8 cellular contexts compared by ENCODE assay signal in genomic region chr17:2303278-2304188, GRCh38. TPM values are rescaled to one million over a fixed set of nuclear protein-coding genes. Genes with fewer than 3 reads are reported as not detected.
A peak's percentile ranks its signal among the peaks of the same experiment; 100 is the strongest.
DNase-seq lines count a peak whose midpoint lies in the region; ATAC-seq, FAIRE-seq and TF ChIP-seq lines count a peak whose summit lies in the region.

Gene SMG6 (minus strand): TSS chr17:2303785. CDS start chr17:2303720, 65 bp downstream.
Gene SRR (plus strand): TSS chr17:2303950. CDS start chr17:2315561, 11,611 bp downstream.

- H3K36me3 Mint-ChIP-seq in WTC11, result peaks cover 16% of the 10 kb centered on the region

- peaks cover 6% of the 10 kb centered on the region; the same call in 1 of the 2 replicates for H3K9me3 Mint-ChIP-seq in WTC11

- H3K79me2 ChIP-seq in smooth muscle cell (ENCODE audit: low read depth), result peaks cover 59% of the 10 kb centered on the region

- TF ChIP-seq CTCF in A673 (conservative IDR thresholded peaks at IDR 0.05; ENCODE audit: low read depth, low read length) (no peak), WTC11 (IDR thresholded peaks at IDR 0.05) (no peak), bronchial epithelial cell (IDR thresholded peaks at IDR 0.05; ENCODE audit: insufficient read depth, low read length, severe bottlenecking) (no peak), smooth muscle cell (IDR thresholded peaks at IDR 0.05; ENCODE audit: borderline replicate concordance, insufficient read depth, poor library complexity, severe bottlenecking) (no peak)

- H3K9me3 ChIP-seq in A673 (ENCODE audit: low read depth, low read length, poor library complexity, severe bottlenecking) (no peaks in the 10 kb centered on the region), smooth muscle cell (replicated peaks; ENCODE audit: low read depth) (no peaks in the 10 kb centered on the region)

- H3K4me1 ChIP-seq in A673 (ENCODE audit: insufficient read depth, low read length, poor library complexity, severe bottlenecking) (peaks cover 5% of the 10 kb centered on the region), smooth muscle cell (ENCODE audit: low read depth) (peaks cover 6% of the 10 kb centered on the region)

- peak within 1 kb of the TSS; percentile 86 for H3K4me3 Mint-ChIP-seq in WTC11

- H3K36me3 ChIP-seq in A673 (ENCODE audit: insufficient read depth, low read length, poor library complexity, severe bottlenecking) (peaks cover 17% of the 10 kb centered on the region), bronchial epithelial cell (ENCODE audit: control insufficient read depth, insufficient read depth, low read length) (peaks cover 8% of the 10 kb centered on the region), smooth muscle cell (ENCODE audit: low read depth) (peaks cover 4% of the 10 kb centered on the region)

- no peak for FAIRE-seq in bronchial epithelial cell (lab: Jason Lieb, UNC)

- ATAC-seq in HG03064 (IDR thresholded peaks at IDR 0.05; ENCODE audit: low read depth, unreplicated experiment) (peak; percentile 73), WTC11 (peak; percentile 93)

- peaks cover 25% of the 10 kb centered on the region for H4K20me1 ChIP-seq in smooth muscle cell (ENCODE audit: low read depth)

- peak within 1 kb of the TSS; percentile 94 for H2AFZ ChIP-seq in smooth muscle cell (ENCODE audit: low read depth)

- peak; percentile 96 for DNase-seq in A673 (ENCODE audit: low spot score)
- DNase-seq in NCI-H2196 (lab: John Stamatoyannopoulos, UW; ENCODE audit: unreplicated experiment), result peak; percentile 76
- peak; percentile 92 for DNase-seq in WTC11 (ENCODE audit: low spot score)
- peak; percentile 57 for DNase-seq in bronchial epithelial cell (ENCODE audit: low read depth)
- peak; percentile 99 for DNase-seq in iPS-NIHi11 (ENCODE audit: low spot score)
- peak; percentile 87 for DNase-seq in smooth muscle cell (lab: John Stamatoyannopoulos, UW; ENCODE audit: unreplicated experiment)

- peak within 1 kb of the TSS; percentile 95 for H3K4me2 ChIP-seq in smooth muscle cell

- H3K27ac ChIP-seq in A673 (ENCODE audit: low read depth, low read length, poor library complexity, severe bottlenecking) (peak within 1 kb of the TSS; percentile 93), smooth muscle cell (ENCODE audit: low read depth) (peak within 1 kb of the TSS; percentile 86)

- H3K27me3 Mint-ChIP-seq in WTC11 (ENCODE audit: low read depth), result peaks cover 4% of the 10 kb centered on the region

- no TSS peak for BruUV-seq in A673 (replicated peaks; lab: Mats Ljungman, UMichigan)

- WGBS in smooth muscle cell (ENCODE audit: low lambda C conversion rate), result 3% methylated on average over 38 of the region's 100 CpGs

- CTCF ChIA-PET in A673 (lab: Charles Lee) (interaction anchor here (0.6 to 0.9 kb wide), 2 partner anchors 249 to 787 kb away, joined by 3 to 5 read pairs; partner anchors contain the start of gene INPP5K), WTC11 (lab: Charles Lee) (interaction anchor here (0.6 to 2.5 kb wide), 16 partner anchors 9 to 1245 kb away, joined by 3 to 13 read pairs (median 3); partner anchors contain the start of genes HIC1, SGSM2 and TSR1)

- H3K9ac ChIP-seq in smooth muscle cell (ENCODE audit: low read depth), result peak within 1 kb of the TSS; percentile 89

- peaks cover 11% of the 10 kb centered on the region for H3K4me1 Mint-ChIP-seq in WTC11

- H3K4me3 ChIP-seq in A673 (ENCODE audit: low read depth, low read length, poor library complexity, severe bottlenecking) (peak within 1 kb of the TSS; percentile 94), bronchial epithelial cell (ENCODE audit: low read depth, low read length) (peak within 1 kb of the TSS; percentile 91), smooth muscle cell (peak within 1 kb of the TSS; percentile 96)

- peak; percentile 74 for TF ChIP-seq POLR2A in GM18526 (IDR thresholded peaks at IDR 0.05; ENCODE audit: extremely low read depth, insufficient read length)

- intact Hi-C loops in A673 (cut with micrococcal nuclease; ENCODE audit: unreplicated experiment), result no loop called here

- POLR2A ChIA-PET in A673 (lab: Charles Lee; ENCODE audit: low non-redundant PET), result interaction anchor here (0.6 to 0.7 kb wide), 3 partner anchors 193 to 506 kb away, joined by 3 to 13 read pairs (median 6); no protein-coding TSS in a partner anchor
- POLR2A ChIA-PET in WTC11 (lab: Charles Lee), result interaction anchor here (0.6 to 1.9 kb wide), 6 partner anchors 14 to 587 kb away, joined by 3 to 7 read pairs (median 5); partner anchors contain the start of gene TSR1

- peak within 1 kb of the TSS; percentile 74 for H3K27ac Mint-ChIP-seq in WTC11

- H3F3A ChIP-seq in smooth muscle cell (ENCODE audit: low read depth), result no peaks in the 10 kb centered on the region

- no peaks in the 10 kb centered on the region for H3K27me3 ChIP-seq in A673 (replicated peaks; ENCODE audit: insufficient read depth, low read depth, low read length, poor library complexity)
- no peaks in the 10 kb centered on the region for H3K27me3 ChIP-seq in bronchial epithelial cell (ENCODE audit: control insufficient read depth, insufficient read depth, low read length)
- H3K27me3 ChIP-seq in smooth muscle cell (ENCODE audit: low read depth), result no peaks in the 10 kb centered on the region

TF ChIP-seq in WTC11, 78 proteins besides CTCF, POLR2A, EP300 and RAD21 (continues in another document):
- TF ChIP-seq KAT7 (CRISPR knock-in tag; IDR thresholded peaks at IDR 0.05; ENCODE audit: borderline replicate concordance) (0 out of 2 replicates have a peak, but pooled peaks have one; percentile 73), ZNF263 (CRISPR knock-in tag; IDR thresholded peaks at IDR 0.05; ENCODE audit: low read depth) (0 out of 2 replicates have a peak, but pooled peaks have one; percentile 13), NFATC4 (CRISPR knock-in tag; IDR thresholded peaks at IDR 0.05) (no peak), MXD4 (CRISPR knock-in tag; IDR thresholded peaks at IDR 0.05; ENCODE audit: borderline replicate concordance) (no peak), EMX1 (CRISPR knock-in tag; IDR thresholded peaks at IDR 0.05) (0 out of 2 replicates have a peak, but pooled peaks have one; percentile 22), ATF1 (CRISPR knock-in tag; IDR thresholded peaks at IDR 0.05) (no peak), MYBL2 (CRISPR knock-in tag; IDR thresholded peaks at IDR 0.05) (peak; percentile 69; the same call in 1 of the 2 replicates), ZNF121 (CRISPR knock-in tag; IDR thresholded peaks at IDR 0.05) (peak; percentile 44; the same call in 1 of the 2 replicates), TCF7 (CRISPR knock-in tag; IDR thresholded peaks at IDR 0.05; ENCODE audit: low read depth) (0 out of 2 replicates have a peak, but pooled peaks have one; percentile 42), GRHL2 (CRISPR knock-in tag; IDR thresholded peaks at IDR 0.05; ENCODE audit: insufficient replicate concordance, severe bottlenecking) (no peak), ETV6 (CRISPR knock-in tag; IDR thresholded peaks at IDR 0.05) (0 out of 2 replicates have a peak, but pooled peaks have one; percentile 25), ZNF281 (CRISPR knock-in tag; IDR thresholded peaks at IDR 0.05) (0 out of 2 replicates have a peak, but pooled peaks have one; percentile 47), SMAD3 (CRISPR knock-in tag; IDR thresholded peaks at IDR 0.05; ENCODE audit: borderline replicate concordance) (0 out of 2 replicates have a peak, but pooled peaks have one; percentile 26), FOXP1 (CRISPR knock-in tag; IDR thresholded peaks at IDR 0.05; ENCODE audit: borderline replicate concordance) (peak; percentile 83), CREB1 (CRISPR knock-in tag; IDR thresholded peaks at IDR 0.05) (peak; percentile 56; the same call in 1 of the 2 replicates)

RNA-seq across cellular contexts. Expression of gene SMG6, which starts in this region (rescaled TPM):
- total RNA-seq in A673 (2021), result 36.1 and 38.4 TPM in 2 replicates
- total RNA-seq in WTC11 (2021), result 25.6 to 27.2 TPM (median 25.9 TPM) in 3 replicates
- total RNA-seq in bronchial epithelial cell, result 9.2 and 13.4 TPM in 2 replicates
- 11.2 and 21.4 TPM in 2 replicates for total RNA-seq in smooth muscle cell
- 10.6 and 13.1 TPM in 2 replicates for polyA plus RNA-seq in smooth muscle cell

RNA-seq across cellular contexts. Expression of gene SRR, which starts in this region (rescaled TPM):
- total RNA-seq in A673 (2021) (37.9 and 51.0 TPM in 2 replicates), WTC11 (2021) (4.6 to 6.9 TPM (median 5.1 TPM) in 3 replicates), bronchial epithelial cell (10.5 and 13.1 TPM in 2 replicates), smooth muscle cell (7.8 and 35.2 TPM in 2 replicates)
- 11.3 and 14.3 TPM in 2 replicates for polyA plus RNA-seq in smooth muscle cell

Comparison
In these comparisons a context has a peak if more than half of its experiments do, and no peak if none do; other contexts are left out.
1. Peak in every context shown above with its lines: DNase-seq, ATAC-seq, H3K4me3 ChIP-seq and H3K27ac ChIP-seq.